Comparison of ENCODE assay signal across 13 cellular contexts in the genomic region with DNA sequence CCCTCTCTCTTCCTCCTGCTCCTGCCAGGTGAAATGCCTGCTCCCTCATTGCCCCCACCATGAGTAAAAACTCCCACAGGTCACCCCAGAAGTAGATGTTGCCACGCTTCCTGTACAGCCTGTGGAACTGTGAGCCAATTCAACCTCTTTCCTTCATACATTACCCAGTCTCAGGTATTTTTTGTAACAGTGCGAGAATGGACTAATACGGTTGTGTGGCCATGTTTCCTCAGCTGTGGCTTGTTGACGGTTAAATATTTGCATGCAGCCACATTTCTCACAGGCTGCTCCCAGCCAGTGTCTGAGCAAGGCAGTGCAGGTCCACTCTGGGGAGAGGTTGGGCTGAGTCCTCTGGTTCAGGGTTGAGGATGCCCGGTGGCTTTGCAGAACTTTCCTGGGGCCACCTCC. TPM values are rescaled to one million over a fixed set of nuclear protein-coding genes. Genes with fewer than 3 reads are reported as not detected.
A peak's percentile ranks its signal among the peaks of the same experiment; 100 is the strongest.
DNase-seq lines count a peak whose midpoint lies in the region; ATAC-seq, FAIRE-seq and TF ChIP-seq lines count a peak whose summit lies in the region.
"Had no signal": no experiment of that assay in that cellular context is flagged by ENCODE, and none has a peak within 500 bp of the region (broad histone marks: within the 10 kb centered on the region; RNA-seq: fewer than 3 reads in every experiment).

No MANE protein-coding gene starts in this region.

- intact Hi-C loops in CD8-positive, alpha-beta T cell (cut with DNase I, micrococcal nuclease) = no loop called here
- intact Hi-C loops in left cardiac atrium (cut with DNase I) = no loop called here

- H3K27me3 Mint-ChIP-seq in naive B cell = peaks cover 5 to 20% (median 15%) of the 10 kb centered on the region in 3 donors
- H3K27me3 Mint-ChIP-seq in CD8-positive, alpha-beta T cell (ENCODE audit: low read depth) = no peaks in the 10 kb centered on the region
- H3K27me3 Mint-ChIP-seq: activated naive CD8-positive, alpha-beta T cell treated with anti-CD3 and anti-CD28 coated beads, Interleukin-2, amount 10 ng/mL, durations not matched to agents 7 days and 5 days; naive thymus-derived CD8-positive, alpha-beta T cell had no signal

- ATAC-seq in GM18873 (IDR thresholded peaks at IDR 0.05; ENCODE audit: low FRiP score, unreplicated experiment) (peak; percentile 74), GM21717 (IDR thresholded peaks at IDR 0.05; ENCODE audit: unreplicated experiment) (peak; percentile 83), HG03159 (IDR thresholded peaks at IDR 0.05; ENCODE audit: unreplicated experiment) (peak; percentile 73), naive B cell (ENCODE audit: low read depth in 2 of 2) (peak; percentile 37 to 64), left cardiac atrium (no peak)
- ATAC-seq in CD8-positive, alpha-beta T cell = no peak
- ATAC-seq: naive thymus-derived CD8-positive, alpha-beta T cell had no signal

- no peak overlapping the region for H3K27ac Mint-ChIP-seq in naive B cell
- H3K27ac Mint-ChIP-seq in CD8-positive, alpha-beta T cell = no peak overlapping the region
- H3K27ac Mint-ChIP-seq: activated naive CD8-positive, alpha-beta T cell treated with anti-CD3 and anti-CD28 coated beads, Interleukin-2, amount 10 ng/mL, durations not matched to agents 7 days and 5 days; naive thymus-derived CD8-positive, alpha-beta T cell had no signal

- no peaks in the 10 kb centered on the region for H3K4me1 ChIP-seq in CD8-positive, alpha-beta T cell (ENCODE audit: insufficient read depth, low read length)

- TF ChIP-seq CTCF in CD8-positive, alpha-beta T cell (IDR thresholded peaks at IDR 0.05) = no peak
- TF ChIP-seq CTCF in RWPE1 (conservative IDR thresholded peaks at IDR 0.05; ENCODE audit: low read depth) = no peak

- H3K4me3 ChIP-seq in CD8-positive, alpha-beta T cell (ENCODE audit: low read depth, low read length) = no peak overlapping the region

- FAIRE-seq in frontal cortex (lab: Jason Lieb, UNC) = no peak

- no peaks in the 10 kb centered on the region for H3K9me3 ChIP-seq in CD8-positive, alpha-beta T cell (ENCODE audit: low read length)

- H3K4me3 Mint-ChIP-seq in naive B cell = peak overlapping the region in 3 of 8 donors; percentile 8 to 64 (median 34)
- no peak overlapping the region for H3K4me3 Mint-ChIP-seq in CD8-positive, alpha-beta T cell
- H3K4me3 Mint-ChIP-seq: activated naive CD8-positive, alpha-beta T cell treated with anti-CD3 and anti-CD28 coated beads, Interleukin-2, amount 10 ng/mL, durations not matched to agents 7 days and 5 days; naive thymus-derived CD8-positive, alpha-beta T cell had no signal

- DNase-seq in naive B cell (no peak), left cardiac atrium (no peak), RWPE1 (ENCODE audit: low spot score) (no peak), frontal cortex (ENCODE audit: low spot score in 2 of 2) (no peak)
- DNase-seq in CD8-positive, alpha-beta T cell = no peak
- DNase-seq: activated CD4-positive, alpha-beta T cell treated with anti-CD3 and anti-CD28 coated beads for 1 hour; activated naive CD8-positive, alpha-beta T cell treated with anti-CD3 and anti-CD28 coated beads, Interleukin-2, amount 10 ng/mL, durations not matched to agents 7 days and 5 days; naive thymus-derived CD8-positive, alpha-beta T cell; NCI-H187 had no signal

- H3K4me1 Mint-ChIP-seq in naive B cell = peaks cover 18 to 30% (median 22%) of the 10 kb centered on the region in 3 donors
- H3K4me1 Mint-ChIP-seq in CD8-positive, alpha-beta T cell (ENCODE audit: low read depth) = no peaks in the 10 kb centered on the region
- H3K4me1 Mint-ChIP-seq: activated naive CD8-positive, alpha-beta T cell treated with anti-CD3 and anti-CD28 coated beads, Interleukin-2, amount 10 ng/mL, durations not matched to agents 7 days and 5 days had no signal

- H3K36me3 Mint-ChIP-seq in naive B cell = no peaks in the 10 kb centered on the region
- H3K36me3 Mint-ChIP-seq in CD8-positive, alpha-beta T cell = no peaks in the 10 kb centered on the region
- H3K36me3 Mint-ChIP-seq: activated naive CD8-positive, alpha-beta T cell treated with anti-CD3 and anti-CD28 coated beads, Interleukin-2, amount 10 ng/mL, durations not matched to agents 7 days and 5 days; naive thymus-derived CD8-positive, alpha-beta T cell had no signal

- no peaks in the 10 kb centered on the region for H3K36me3 ChIP-seq in CD8-positive, alpha-beta T cell (ENCODE audit: insufficient read depth, low read length)

- CTCF ChIA-PET in CD8-positive, alpha-beta T cell (lab: Charles Lee) = no interaction called here
- CTCF ChIA-PET in RWPE1 (lab: Yijun Ruan, JAX) = no interaction called here

- no peak overlapping the region for H3K27ac ChIP-seq in CD8-positive, alpha-beta T cell (ENCODE audit: low read depth, low read length)
- H3K27ac ChIP-seq in RWPE1 = no peak overlapping the region
- H3K27ac ChIP-seq: HL-60 had no signal

- POLR2A ChIA-PET in CD8-positive, alpha-beta T cell (lab: Charles Lee) = no interaction called here
- POLR2A ChIA-PET in RWPE1 (lab: Yijun Ruan, JAX; ENCODE audit: low non-redundant PET) = no interaction called here

- H3K9me3 Mint-ChIP-seq in naive B cell = no peaks in the 10 kb centered on the region
- no peaks in the 10 kb centered on the region for H3K9me3 Mint-ChIP-seq in CD8-positive, alpha-beta T cell
- H3K9me3 Mint-ChIP-seq: activated naive CD8-positive, alpha-beta T cell treated with anti-CD3 and anti-CD28 coated beads, Interleukin-2, amount 10 ng/mL, durations not matched to agents 7 days and 5 days; naive thymus-derived CD8-positive, alpha-beta T cell had no signal

- H3K27me3 ChIP-seq in CD8-positive, alpha-beta T cell (ENCODE audit: insufficient read depth, low read length) = no peaks in the 10 kb centered on the region

RNA-seq across cellular contexts. Expression of gene COPS8, which starts 27.8 kb away (rescaled TPM):
- polyA plus RNA-seq in naive B cell (ENCODE audit: low read depth in 6 of 6) = 10 to 100 TPM; 39.3 to 67.1 (median 54.6) TPM
- 10 to 100 TPM; 53.2 to 56.3 TPM for total RNA-seq in CD8-positive, alpha-beta T cell
- total RNA-seq in left cardiac atrium = 10 to 100 TPM; 66.4 to 77.3 TPM
- total RNA-seq in frontal cortex = 148 TPM

Comparison
In these comparisons a context has a peak if more than half of its experiments do, and no peak if none do; other contexts are left out.
1. ATAC-seq: peak in GM18873 (single experiment), GM21717 (single experiment), HG03159 (single experiment) and naive B cell (2 of 2); none in CD8-positive, alpha-beta T cell (single experiment) and left cardiac atrium (0 of 2).